Comparison of ENCODE assay signal across 8 cellular contexts in the genomic region with DNA sequence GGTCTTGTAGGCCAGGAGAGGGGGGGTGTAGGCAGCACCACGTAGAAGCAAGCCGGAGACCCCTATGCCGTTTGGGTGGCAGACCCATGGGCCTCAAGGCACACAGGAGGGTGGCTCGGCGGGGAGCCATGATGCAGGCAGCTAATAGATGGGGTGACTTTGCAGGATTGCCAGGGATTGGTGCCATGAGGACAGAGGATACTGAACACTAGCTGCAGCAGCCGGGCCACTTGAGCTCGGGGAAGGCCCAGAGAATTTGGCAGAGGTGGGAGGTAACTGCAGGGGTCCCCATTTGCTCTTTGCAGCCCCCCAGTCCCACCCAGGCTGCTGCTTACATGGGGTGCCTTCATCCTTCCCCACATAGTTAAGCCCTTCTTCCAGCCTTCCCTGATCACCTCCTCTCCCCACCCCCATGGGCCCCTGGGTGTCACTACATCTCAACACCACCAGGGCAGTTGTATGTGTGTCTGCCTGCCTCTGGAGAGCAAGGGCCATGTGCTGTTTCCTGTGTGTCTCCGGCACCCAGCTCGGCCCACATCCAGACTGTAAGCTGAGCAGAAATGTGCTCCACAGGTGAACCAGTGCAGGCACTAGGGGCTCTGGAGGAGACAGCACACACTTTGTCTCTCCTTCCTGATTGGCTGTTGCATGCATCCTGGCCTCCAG. TPM values are rescaled to one million over a fixed set of nuclear protein-coding genes. Genes with fewer than 3 reads are reported as not detected.
DNase-seq lines count a peak whose midpoint lies in the region; ATAC-seq and TF ChIP-seq lines count a peak whose summit lies in the region.

No MANE protein-coding gene starts in this region.

- WGBS in testis, 2 donors: 42 to 43% methylated on average over 7 to 9 of the region's 9 CpGs

- TF ChIP-seq POLR2A in testis (IDR thresholded peaks at IDR 0.05): no peak

- peaks cover 24% of the 10 kb centered on the region for H3K4me1 Mint-ChIP-seq in activated T-cell treated with anti-CD3 and anti-CD28 coated beads, Interleukin-2, amount 50 U/mL, for 4 hours (ENCODE audit: low read depth)

- no peak for ATAC-seq in activated T-cell treated with anti-CD3 and anti-CD28 coated beads, Interleukin-2, amount 50 U/mL, for 4 hours
- ATAC-seq in GM19397 (IDR thresholded peaks at IDR 0.05; ENCODE audit: unreplicated experiment) (no peak), upper lobe of right lung (no peak), HG03095 (IDR thresholded peaks at IDR 0.05; ENCODE audit: unreplicated experiment) (no peak)

- no peak overlapping the region for H3K4me3 ChIP-seq in AG10803 (ENCODE audit: low read length)
- no peak overlapping the region for H3K4me3 ChIP-seq in HEK293 (ENCODE audit: low read depth, low read length)
- H3K4me3 ChIP-seq in upper lobe of right lung: no peak overlapping the region
- no peak overlapping the region for H3K4me3 ChIP-seq in testis

- no peaks in the 10 kb centered on the region for H3K27me3 ChIP-seq in upper lobe of right lung
- H3K27me3 ChIP-seq in testis: no peaks in the 10 kb centered on the region

- H3K4me1 ChIP-seq in HEK293 (ENCODE audit: control insufficient read depth, insufficient read depth, low read length) (peaks cover 39% of the 10 kb centered on the region), upper lobe of right lung (peaks cover 38% of the 10 kb centered on the region), testis (peaks cover 49% of the 10 kb centered on the region)

- intact Hi-C loops in upper lobe of right lung (cut with DNase I) (no loop called here), testis (cut with DNase I; ENCODE audit: low total_unique reads) (no loop called here)

- no peaks in the 10 kb centered on the region for H3K9me3 ChIP-seq in HEK293 (ENCODE audit: control insufficient read depth, insufficient read depth, low read depth, low read length)
- no peaks in the 10 kb centered on the region for H3K9me3 ChIP-seq in upper lobe of right lung
- H3K9me3 ChIP-seq in testis: no peaks in the 10 kb centered on the region

- no peaks in the 10 kb centered on the region for H3K36me3 Mint-ChIP-seq in activated T-cell treated with anti-CD3 and anti-CD28 coated beads, Interleukin-2, amount 50 U/mL, for 4 hours (ENCODE audit: insufficient read depth)

- H3K9me3 Mint-ChIP-seq in activated T-cell treated with anti-CD3 and anti-CD28 coated beads, Interleukin-2, amount 50 U/mL, for 4 hours: no peaks in the 10 kb centered on the region

- CTCF ChIA-PET in HEK293 (lab: Yijun Ruan, JAX): interaction anchor here (0.6 to 2.4 kb wide), 11 partner anchors 10 to 500 kb away, joined by 3 to 6 read pairs (median 3); no protein-coding TSS in a partner anchor

- TF ChIP-seq CTCF in AG10803 (conservative IDR thresholded peaks at IDR 0.05; ENCODE audit: low read length) (peak; percentile 19), HEK293 (tag by site-specific recombination; IDR thresholded peaks at IDR 0.05) (peak; percentile 45; the same call in 1 of the 2 replicates), upper lobe of right lung (IDR thresholded peaks at IDR 0.05) (no peak), testis (IDR thresholded peaks at IDR 0.05) (peak in 1 of 3 experiments; percentile 25)

- DNase-seq in AG10803 (ENCODE audit: low read depth) (no peak), kidney tubule cell (ENCODE audit: low spot score) (peak; percentile 29), upper lobe of right lung (no peak), testis (no peak)
- no peak for DNase-seq in activated T-cell treated with anti-CD3 and anti-CD28 coated beads, Interleukin-2, amount 50 U/mL, for 4 hours

- H3K4me3 Mint-ChIP-seq in activated T-cell treated with anti-CD3 and anti-CD28 coated beads, Interleukin-2, amount 50 U/mL, for 4 hours: peak overlapping the region; percentile 31

- no peaks in the 10 kb centered on the region for H3K36me3 ChIP-seq in HEK293 (ENCODE audit: control insufficient read depth in 2 of 2, insufficient read depth in 1 of 2, low read length in 2 of 2)
- H3K36me3 ChIP-seq in upper lobe of right lung: no peaks in the 10 kb centered on the region
- H3K36me3 ChIP-seq in testis (ENCODE audit: low read depth, missing control alignments): no peaks in the 10 kb centered on the region

- H3K27ac ChIP-seq in HEK293 (ENCODE audit: extremely low read depth, low read depth, low read length) (peak overlapping the region; percentile 97; the same call in 1 of the 2 replicates), upper lobe of right lung (no peak overlapping the region), testis (no peak overlapping the region)

- POLR2A ChIA-PET in HEK293 (lab: Yijun Ruan, JAX): interaction anchor here (0.6 to 1.5 kb wide), 7 partner anchors 10 to 289 kb away, joined by 3 to 7 read pairs (median 4); a partner anchor contains a TSS

- H3K27me3 Mint-ChIP-seq in activated T-cell treated with anti-CD3 and anti-CD28 coated beads, Interleukin-2, amount 50 U/mL, for 4 hours (ENCODE audit: low read depth): no peaks in the 10 kb centered on the region

TF ChIP-seq in HEK293, 187 proteins besides CTCF, POLR2A, EP300 and RAD21 (continues in another document):
- TF ChIP-seq SP2 (tag by site-specific recombination; IDR thresholded peaks at IDR 0.05): 0 out of 2 replicates have a peak, but pooled peaks have one; percentile 8
- TF ChIP-seq ZNF561 (tag by site-specific recombination; IDR thresholded peaks at IDR 0.05; ENCODE audit: borderline replicate concordance): no peak
- no peak for TF ChIP-seq EGR2 (tag by site-specific recombination; IDR thresholded peaks at IDR 0.05; ENCODE audit: low read depth)
- TF ChIP-seq, protein P1, sequence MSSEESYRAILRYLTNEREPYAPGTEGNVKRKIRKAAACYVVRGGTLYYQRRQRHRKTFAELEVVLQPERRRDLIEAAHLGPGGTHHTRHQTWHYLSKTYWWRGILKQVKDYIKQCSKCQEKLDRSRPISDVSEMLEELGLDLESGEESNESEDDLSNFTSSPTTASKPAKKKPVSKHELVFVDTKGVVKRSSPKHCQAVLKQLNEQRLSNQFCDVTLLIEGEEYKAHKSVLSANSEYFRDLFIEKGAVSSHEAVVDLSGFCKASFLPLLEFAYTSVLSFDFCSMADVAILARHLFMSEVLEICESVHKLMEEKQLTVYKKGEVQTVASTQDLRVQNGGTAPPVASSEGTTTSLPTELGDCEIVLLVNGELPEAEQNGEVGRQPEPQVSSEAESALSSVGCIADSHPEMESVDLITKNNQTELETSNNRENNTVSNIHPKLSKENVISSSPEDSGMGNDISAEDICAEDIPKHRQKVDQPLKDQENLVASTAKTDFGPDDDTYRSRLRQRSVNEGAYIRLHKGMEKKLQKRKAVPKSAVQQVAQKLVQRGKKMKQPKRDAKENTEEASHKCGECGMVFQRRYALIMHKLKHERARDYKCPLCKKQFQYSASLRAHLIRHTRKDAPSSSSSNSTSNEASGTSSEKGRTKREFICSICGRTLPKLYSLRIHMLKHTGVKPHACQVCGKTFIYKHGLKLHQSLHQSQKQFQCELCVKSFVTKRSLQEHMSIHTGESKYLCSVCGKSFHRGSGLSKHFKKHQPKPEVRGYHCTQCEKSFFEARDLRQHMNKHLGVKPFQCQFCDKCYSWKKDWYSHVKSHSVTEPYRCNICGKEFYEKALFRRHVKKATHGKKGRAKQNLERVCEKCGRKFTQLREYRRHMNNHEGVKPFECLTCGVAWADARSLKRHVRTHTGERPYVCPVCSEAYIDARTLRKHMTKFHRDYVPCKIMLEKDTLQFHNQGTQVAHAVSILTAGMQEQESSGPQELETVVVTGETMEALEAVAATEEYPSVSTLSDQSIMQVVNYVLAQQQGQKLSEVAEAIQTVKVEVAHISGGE (tag by site-specific recombination; conservative IDR thresholded peaks at IDR 0.05; ENCODE audit: low read depth): no peak
- TF ChIP-seq ZNF335 (tag by site-specific recombination; conservative IDR thresholded peaks at IDR 0.05): no peak
- TF ChIP-seq SP7 (tag by site-specific recombination; IDR thresholded peaks at IDR 0.05): no peak
- peak; percentile 94 for TF ChIP-seq SCRT2 (tag by site-specific recombination; IDR thresholded peaks at IDR 0.05)
- no peak for TF ChIP-seq ZEB2 (tag by site-specific recombination; IDR thresholded peaks at IDR 0.05)
- TF ChIP-seq ZNF341 (tag by site-specific recombination; IDR thresholded peaks at IDR 0.05; ENCODE audit: low read depth): no peak
- no peak for TF ChIP-seq ZNF354C (tag by site-specific recombination; IDR thresholded peaks at IDR 0.05; ENCODE audit: borderline replicate concordance, low read depth)
- peak; percentile 83 for TF ChIP-seq SCRT1 (tag by site-specific recombination; IDR thresholded peaks at IDR 0.05; ENCODE audit: borderline replicate concordance)
- no peak for TF ChIP-seq ZNF140 (tag by site-specific recombination; IDR thresholded peaks at IDR 0.05)
- no peak for TF ChIP-seq PRDM1 (tag by site-specific recombination; IDR thresholded peaks at IDR 0.05)
- TF ChIP-seq, protein P2, sequence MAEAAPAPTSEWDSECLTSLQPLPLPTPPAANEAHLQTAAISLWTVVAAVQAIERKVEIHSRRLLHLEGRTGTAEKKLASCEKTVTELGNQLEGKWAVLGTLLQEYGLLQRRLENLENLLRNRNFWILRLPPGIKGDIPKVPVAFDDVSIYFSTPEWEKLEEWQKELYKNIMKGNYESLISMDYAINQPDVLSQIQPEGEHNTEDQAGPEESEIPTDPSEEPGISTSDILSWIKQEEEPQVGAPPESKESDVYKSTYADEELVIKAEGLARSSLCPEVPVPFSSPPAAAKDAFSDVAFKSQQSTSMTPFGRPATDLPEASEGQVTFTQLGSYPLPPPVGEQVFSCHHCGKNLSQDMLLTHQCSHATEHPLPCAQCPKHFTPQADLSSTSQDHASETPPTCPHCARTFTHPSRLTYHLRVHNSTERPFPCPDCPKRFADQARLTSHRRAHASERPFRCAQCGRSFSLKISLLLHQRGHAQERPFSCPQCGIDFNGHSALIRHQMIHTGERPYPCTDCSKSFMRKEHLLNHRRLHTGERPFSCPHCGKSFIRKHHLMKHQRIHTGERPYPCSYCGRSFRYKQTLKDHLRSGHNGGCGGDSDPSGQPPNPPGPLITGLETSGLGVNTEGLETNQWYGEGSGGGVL (tag by site-specific recombination; IDR thresholded peaks at IDR 0.05): no peak
- no peak for TF ChIP-seq KLF8 (tag by site-specific recombination; IDR thresholded peaks at IDR 0.05)
- no peak for TF ChIP-seq ZNF670 (tag by site-specific recombination; IDR thresholded peaks at IDR 0.05; ENCODE audit: low read depth)
- TF ChIP-seq ZNF423 (tag by site-specific recombination; IDR thresholded peaks at IDR 0.05): peak; percentile 64; the same call in 1 of the 2 replicates
- no peak for TF ChIP-seq ZBTB21 (tag by site-specific recombination; IDR thresholded peaks at IDR 0.05)
- TF ChIP-seq ZFP69B (tag by site-specific recombination; IDR thresholded peaks at IDR 0.05): no peak
- TF ChIP-seq ZNF777 (tag by site-specific recombination; IDR thresholded peaks at IDR 0.05; ENCODE audit: borderline replicate concordance): no peak
- TF ChIP-seq ZNF785 (tag by site-specific recombination; IDR thresholded peaks at IDR 0.05): no peak

RNA-seq across cellular contexts. Expression of a gene that starts 52.1 kb away (rescaled TPM):
- 10 to 100 TPM; 34.3 to 44.0 (median 34.6) TPM for total RNA-seq in activated T-cell treated with anti-CD3 and anti-CD28 coated beads, Interleukin-2, amount 50 U/mL, for 4 hours
- 80.8 TPM for total RNA-seq in upper lobe of right lung
- total RNA-seq in testis: 100 to 1,000 TPM; 239 to 256 TPM
- polyA plus RNA-seq in testis (ENCODE audit: insufficient read depth, low read depth, low replicate concordance): 142 TPM
